In genomic region chr3:193053031-193053430, GRCh38 we compare ENCODE assay signal across 20 cellular contexts.
"Had no signal": no experiment of that assay in that cellular context is flagged by ENCODE, and none has a peak within 500 bp of the region (broad histone marks: within the 10 kb centered on the region; RNA-seq: fewer than 3 reads in every experiment).

No MANE protein-coding gene starts in this region.

- H3K4me1 ChIP-seq: prostate gland, right lobe of liver, testis, upper lobe of right lung had no signal

- H3K4me3 ChIP-seq: coronary artery, lung, prostate gland, right lobe of liver, testis, upper lobe of right lung had no signal

- H3K9me3 ChIP-seq: prostate gland, right lobe of liver, testis, upper lobe of right lung had no signal

- H3K27me3 ChIP-seq: right lobe of liver, testis, upper lobe of right lung had no signal

- H3K36me3 ChIP-seq: prostate gland, right lobe of liver, upper lobe of right lung had no signal

- ATAC-seq: activated CD8-positive, alpha-beta memory T cell treated with anti-CD3 and anti-CD28 coated beads, Interleukin-2, amount 10 ng/mL, durations not matched to agents 7 days and 5 days; activated T-cell treated with anti-CD3 and anti-CD28 coated beads, Interleukin-2, amount 50 U/mL, for 4 hours; naive thymus-derived CD8-positive, alpha-beta T cell; right lobe of liver; stimulated activated naive CD8-positive, alpha-beta T cell treated with anti-CD3 and anti-CD28 coated beads, Interleukin-15, Interleukin-2, amounts not matched to agents 100 U/mL and 50 U/mL, for 24 hours; upper lobe of right lung had no signal

- DNase-seq: activated CD4-positive, alpha-beta T cell treated with anti-CD3 and anti-CD28 coated beads for 1 hour; activated CD4-positive, alpha-beta T cell treated with anti-CD3 and anti-CD28 coated beads, Interleukin-2, amount 50 U/mL, for 48 hours; activated CD8-positive, alpha-beta memory T cell treated with anti-CD3 and anti-CD28 coated beads, Interleukin-2, amount 10 ng/mL, durations not matched to agents 7 days and 5 days; activated gamma-delta T cell treated with Interleukin-2 at 50 U/mL for 16 hours; activated naive CD8-positive, alpha-beta T cell treated with anti-CD3 and anti-CD28 coated beads for 36 hours; activated T-cell treated with anti-CD3 and anti-CD28 coated beads, Interleukin-2, amount 50 U/mL, for 4 hours; aorta; effector CD8-positive, alpha-beta T cell; hypothalamus; left cardiac atrium; naive thymus-derived CD8-positive, alpha-beta T cell; right lobe of liver; stimulated activated CD4-positive, alpha-beta T cell treated with anti-CD3 and anti-CD28 coated beads, Interleukin-2, amount 100 ng/mL, for 24 hours; stimulated activated naive CD8-positive, alpha-beta T cell treated with anti-CD3 and anti-CD28 coated beads, Interleukin-15, Interleukin-2, amounts not matched to agents 100 U/mL and 50 U/mL, for 24 hours; T-helper 9 cell; testis; upper lobe of right lung had no signal

- H3K27ac ChIP-seq: coronary artery, prostate gland, right lobe of liver, testis, upper lobe of right lung had no signal
